In the genomic region with DNA sequence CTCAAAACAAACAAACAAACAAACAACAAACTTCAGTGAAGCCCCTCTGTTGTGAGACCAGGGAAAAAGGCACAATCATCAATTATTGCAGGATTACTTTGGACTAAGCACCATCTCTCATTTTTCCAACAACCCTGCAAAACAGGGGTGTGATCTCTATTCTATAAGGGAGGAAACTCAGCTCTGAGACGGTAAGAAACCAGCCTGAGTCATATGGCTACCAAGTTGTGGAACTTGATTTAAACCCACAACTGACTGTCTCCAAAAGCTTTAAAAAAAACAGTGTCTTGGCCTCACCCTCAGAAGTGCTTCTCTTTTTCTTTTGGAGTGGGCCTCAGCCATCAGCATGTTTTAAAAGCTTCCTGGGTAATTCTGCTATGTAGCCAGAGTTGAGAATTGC, we compare ENCODE assay signal across 8 cellular contexts. TPM values are rescaled to one million over a fixed set of nuclear protein-coding genes. Genes with fewer than 3 reads are reported as not detected.
DNase-seq lines count a peak whose midpoint lies in the region; ATAC-seq and TF ChIP-seq lines count a peak whose summit lies in the region.

No MANE protein-coding gene starts in this region.

- POLR2A ChIA-PET in OCI-LY7 (lab: Charles Lee) = interaction anchor here (0.6 kb wide), 1 partner anchor 658 kb away, joined by 3 read pairs; no protein-coding TSS in a partner anchor

- H3K4me2 ChIP-seq in OCI-LY7 (ENCODE audit: low read length) = no peak overlapping the region

- no peak for TF ChIP-seq POLR2A in NB4 (IDR thresholded peaks at IDR 0.05; ENCODE audit: extremely low read depth, insufficient read length)

- peaks cover 0 to 46% (median 6%) of the 10 kb centered on the region in 9 donors for H3K4me1 ChIP-seq in heart right ventricle
- no peaks in the 10 kb centered on the region for H3K4me1 ChIP-seq in OCI-LY7 (ENCODE audit: insufficient read depth, low read length, poor library complexity, severe bottlenecking)

- intact Hi-C loops in heart right ventricle (cut with DNase I) = no loop called here
- intact Hi-C loops in OCI-LY7 (cut with micrococcal nuclease; ENCODE audit: unreplicated experiment) = no loop called here

- H3K27ac ChIP-seq in heart right ventricle = peak overlapping the region in 3 of 10 donors; percentile 37 to 79 (median 42)
- no peak overlapping the region for H3K27ac ChIP-seq in OCI-LY7 (ENCODE audit: low read depth, low read length, poor library complexity, severe bottlenecking)

- no peaks in the 10 kb centered on the region for H4K20me1 ChIP-seq in OCI-LY7 (ENCODE audit: insufficient read depth, low read length)

- H3K9me3 ChIP-seq in heart right ventricle (peaks cover 0 to 21% (median 8%) of the 10 kb centered on the region in 11 donors), OCI-LY7 (ENCODE audit: low read length) (no peaks in the 10 kb centered on the region)

- H3K4me3 ChIP-seq in NB4 (ENCODE audit: low read depth, low read length) (no peak overlapping the region), heart right ventricle (no peak overlapping the region), OCI-LY7 (ENCODE audit: low read depth, low read length, poor library complexity, severe bottlenecking) (no peak overlapping the region)

- BruUV-seq in OCI-LY7 (replicated peaks; lab: Mats Ljungman, UMichigan) = no TSS peak

- peaks cover 0 to 51% (median 8%) of the 10 kb centered on the region in 9 donors for H3K36me3 ChIP-seq in heart right ventricle
- H3K36me3 ChIP-seq in OCI-LY7 (ENCODE audit: insufficient read depth, low read length) = no peaks in the 10 kb centered on the region

- no peaks in the 10 kb centered on the region for H3K9me2 ChIP-seq in OCI-LY7 (ENCODE audit: insufficient read depth, low read length)

- no peaks in the 10 kb centered on the region for H3K79me2 ChIP-seq in OCI-LY7 (ENCODE audit: insufficient read depth, low read depth, low read length)

- H3K27me3 ChIP-seq in heart right ventricle = no peaks in the 10 kb centered on the region

- H2AFZ ChIP-seq in OCI-LY7 (ENCODE audit: low read length) = no peak overlapping the region

- DNase-seq in NB4 (ENCODE audit: low read depth) (peak; percentile 54), heart right ventricle (no peak), amniotic stem cell (lab: John Stamatoyannopoulos, UW) (no peak), T1000 (lab: John Stamatoyannopoulos, UW) (no peak), OCI-LY7 (ENCODE audit: low spot score) (no peak)
- DNase-seq in stimulated activated CD4-positive, alpha-beta T cell treated with anti-CD3 and anti-CD28 coated beads, Interleukin-4, amount 100 ng/mL, for 24 hours = no peak

- WGBS in heart right ventricle, 2 donors = 67 to 73% methylated on average over 1 of the region's 1 CpG

- no peak for TF ChIP-seq CTCF in NB4 (IDR thresholded peaks at IDR 0.05; ENCODE audit: low read depth, low read length)
- no peak for TF ChIP-seq CTCF in heart right ventricle (IDR thresholded peaks at IDR 0.05)
- TF ChIP-seq CTCF in OCI-LY7 (conservative IDR thresholded peaks at IDR 0.05; ENCODE audit: low read length) = no peak

- peak; percentile 85 for ATAC-seq in GM18498 (IDR thresholded peaks at IDR 0.05; ENCODE audit: unreplicated experiment)
- peak; percentile 77 for ATAC-seq in GM21737 (IDR thresholded peaks at IDR 0.05; ENCODE audit: unreplicated experiment)
- peak in 7 of 8 donors; percentile 36 to 59 (median 44) for ATAC-seq in heart right ventricle

- CTCF ChIA-PET in OCI-LY7 (lab: Charles Lee; ENCODE audit: unreplicated experiment) = no interaction called here

RNA-seq across cellular contexts. Expression of gene RIN3, which starts 49.8 kb away (rescaled TPM):
- total RNA-seq in heart right ventricle = 10 to 100 TPM in 8 of 10 donors, 1 to 10 TPM in 2; 9.4 to 24.0 (median 12.7) TPM
- polyA plus RNA-seq in heart right ventricle = 1 to 10 TPM; 7.2 to 9.0 TPM
- total RNA-seq in OCI-LY7 (2014; rRNA removed; shearing (Covaris generic)) = not detected in 2 replicates
- not detected in 2 replicates for total RNA-seq in OCI-LY7 (2022)

Comparison
In these comparisons a context has a peak if more than half of its experiments do, and no peak if none do; other contexts are left out.
1. RNA of gene RIN3, which starts 49.8 kb away (total RNA-seq): 9.4 to 24.0 TPM in heart right ventricle; not detected in OCI-LY7; every median in the first group is over 10 times any median in the second.
2. Peak in every context shown above with its lines, with median percentiles within 50 percentile points of each other: ATAC-seq.